ENCODE assay signal across 1 cellular context in the genomic region with DNA sequence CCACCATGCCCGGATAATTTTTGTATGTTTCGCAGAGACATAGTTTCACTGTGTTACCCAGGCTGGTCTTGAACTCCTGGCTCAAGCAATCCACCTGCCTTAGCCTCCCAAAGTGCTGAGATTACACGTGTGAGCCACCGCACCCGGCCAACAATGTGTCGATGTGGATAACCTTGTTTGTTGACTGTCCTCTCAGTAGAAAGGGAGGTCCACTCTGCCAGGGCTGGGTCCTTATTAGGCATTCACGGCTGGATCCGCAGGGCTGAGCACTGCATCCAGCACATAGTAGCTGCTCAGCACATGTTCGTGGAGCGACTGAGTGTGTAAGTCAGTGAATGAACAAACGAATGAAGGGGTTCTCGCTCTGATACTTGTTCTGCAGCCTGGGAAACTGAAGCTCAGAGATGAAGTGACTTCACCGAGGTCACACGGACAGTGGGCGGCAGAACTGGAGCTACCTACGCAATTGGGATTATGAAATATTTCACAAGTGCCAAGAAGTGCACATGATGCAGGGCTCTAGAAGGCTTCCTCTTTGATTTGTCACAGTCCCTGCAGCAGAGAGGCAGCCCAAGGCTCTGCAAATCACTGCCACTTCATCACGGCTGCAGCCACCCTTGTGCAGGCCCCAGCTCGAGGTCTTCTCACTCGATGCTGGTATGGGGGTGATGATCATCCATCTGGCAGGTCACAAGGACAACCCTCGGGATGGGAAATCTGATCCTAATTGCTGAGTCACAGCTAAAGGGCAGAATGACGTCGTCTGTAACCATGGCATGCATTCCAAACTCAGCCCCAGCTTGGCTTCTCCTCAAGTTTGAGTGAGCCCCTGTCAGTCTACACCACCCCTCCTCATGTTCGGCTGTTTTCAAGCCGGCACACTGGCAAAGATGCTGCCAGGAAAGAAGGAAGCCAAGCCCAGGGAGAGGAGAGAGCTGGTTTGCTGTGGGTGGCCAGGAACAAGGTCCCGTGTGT.
TF ChIP-seq lines count a peak whose summit lies in the region.

No MANE protein-coding gene starts in this region.

TF ChIP-seq in HepG2, 621 proteins besides CTCF, POLR2A, EP300 and RAD21 (continued from another document and continues in another):
- TF ChIP-seq, protein P1, sequence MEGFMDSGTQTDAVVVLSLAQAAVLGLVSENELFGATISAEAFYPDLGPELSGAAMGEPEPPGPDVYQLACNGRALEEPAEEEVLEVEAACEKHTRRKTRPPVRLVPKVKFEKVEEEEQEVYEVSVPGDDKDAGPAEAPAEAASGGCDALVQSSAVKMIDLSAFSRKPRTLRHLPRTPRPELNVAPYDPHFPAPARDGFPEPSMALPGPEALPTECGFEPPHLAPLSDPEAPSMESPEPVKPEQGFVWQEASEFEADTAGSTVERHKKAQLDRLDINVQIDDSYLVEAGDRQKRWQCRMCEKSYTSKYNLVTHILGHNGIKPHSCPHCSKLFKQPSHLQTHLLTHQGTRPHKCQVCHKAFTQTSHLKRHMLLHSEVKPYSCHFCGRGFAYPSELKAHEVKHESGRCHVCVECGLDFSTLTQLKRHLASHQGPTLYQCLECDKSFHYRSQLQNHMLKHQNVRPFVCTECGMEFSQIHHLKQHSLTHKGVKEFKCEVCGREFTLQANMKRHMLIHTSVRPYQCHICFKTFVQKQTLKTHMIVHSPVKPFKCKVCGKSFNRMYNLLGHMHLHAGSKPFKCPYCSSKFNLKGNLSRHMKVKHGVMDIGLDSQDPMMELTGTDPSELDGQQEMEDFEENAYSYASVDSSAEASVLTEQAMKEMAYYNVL (CRISPR knock-in tag; IDR thresholded peaks at IDR 0.05; ENCODE audit: borderline replicate concordance) = peak; percentile 57; the same call in 1 of the 2 replicates
- peak; percentile 99 for TF ChIP-seq CEBPB (IDR thresholded peaks at IDR 0.05; ENCODE audit: borderline replicate concordance, low read depth, low read length)
- TF ChIP-seq, protein P2, sequence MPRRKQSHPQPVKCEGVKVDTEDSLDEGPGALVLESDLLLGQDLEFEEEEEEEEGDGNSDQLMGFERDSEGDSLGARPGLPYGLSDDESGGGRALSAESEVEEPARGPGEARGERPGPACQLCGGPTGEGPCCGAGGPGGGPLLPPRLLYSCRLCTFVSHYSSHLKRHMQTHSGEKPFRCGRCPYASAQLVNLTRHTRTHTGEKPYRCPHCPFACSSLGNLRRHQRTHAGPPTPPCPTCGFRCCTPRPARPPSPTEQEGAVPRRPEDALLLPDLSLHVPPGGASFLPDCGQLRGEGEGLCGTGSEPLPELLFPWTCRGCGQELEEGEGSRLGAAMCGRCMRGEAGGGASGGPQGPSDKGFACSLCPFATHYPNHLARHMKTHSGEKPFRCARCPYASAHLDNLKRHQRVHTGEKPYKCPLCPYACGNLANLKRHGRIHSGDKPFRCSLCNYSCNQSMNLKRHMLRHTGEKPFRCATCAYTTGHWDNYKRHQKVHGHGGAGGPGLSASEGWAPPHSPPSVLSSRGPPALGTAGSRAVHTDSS (CRISPR knock-in tag; conservative IDR thresholded peaks at IDR 0.05) = no peak
- TF ChIP-seq, protein P3, sequence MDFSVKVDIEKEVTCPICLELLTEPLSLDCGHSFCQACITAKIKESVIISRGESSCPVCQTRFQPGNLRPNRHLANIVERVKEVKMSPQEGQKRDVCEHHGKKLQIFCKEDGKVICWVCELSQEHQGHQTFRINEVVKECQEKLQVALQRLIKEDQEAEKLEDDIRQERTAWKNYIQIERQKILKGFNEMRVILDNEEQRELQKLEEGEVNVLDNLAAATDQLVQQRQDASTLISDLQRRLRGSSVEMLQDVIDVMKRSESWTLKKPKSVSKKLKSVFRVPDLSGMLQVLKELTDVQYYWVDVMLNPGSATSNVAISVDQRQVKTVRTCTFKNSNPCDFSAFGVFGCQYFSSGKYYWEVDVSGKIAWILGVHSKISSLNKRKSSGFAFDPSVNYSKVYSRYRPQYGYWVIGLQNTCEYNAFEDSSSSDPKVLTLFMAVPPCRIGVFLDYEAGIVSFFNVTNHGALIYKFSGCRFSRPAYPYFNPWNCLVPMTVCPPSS (IDR thresholded peaks at IDR 0.05) = no peak
- TF ChIP-seq YEATS2 (CRISPR knock-in tag; IDR thresholded peaks at IDR 0.05; ENCODE audit: borderline replicate concordance) = peak; percentile 62; the same call in 1 of the 2 replicates
- TF ChIP-seq ZIK1 (CRISPR knock-in tag; IDR thresholded peaks at IDR 0.05; ENCODE audit: borderline replicate concordance, low read depth) = peak; percentile 54; the same call in 1 of the 2 replicates
- peak; percentile 65; the same call in 1 of the 2 replicates for TF ChIP-seq ZNF225 (CRISPR knock-in tag; IDR thresholded peaks at IDR 0.05)
- TF ChIP-seq ARNTL (CRISPR knock-in tag; IDR thresholded peaks at IDR 0.05) = no peak
- TF ChIP-seq MAF1 (CRISPR knock-in tag; IDR thresholded peaks at IDR 0.05; ENCODE audit: borderline replicate concordance) = no peak
- peak; percentile 43; the same call in 1 of the 2 replicates for TF ChIP-seq KMT2B (CRISPR knock-in tag; IDR thresholded peaks at IDR 0.05)
- TF ChIP-seq, protein P4, sequence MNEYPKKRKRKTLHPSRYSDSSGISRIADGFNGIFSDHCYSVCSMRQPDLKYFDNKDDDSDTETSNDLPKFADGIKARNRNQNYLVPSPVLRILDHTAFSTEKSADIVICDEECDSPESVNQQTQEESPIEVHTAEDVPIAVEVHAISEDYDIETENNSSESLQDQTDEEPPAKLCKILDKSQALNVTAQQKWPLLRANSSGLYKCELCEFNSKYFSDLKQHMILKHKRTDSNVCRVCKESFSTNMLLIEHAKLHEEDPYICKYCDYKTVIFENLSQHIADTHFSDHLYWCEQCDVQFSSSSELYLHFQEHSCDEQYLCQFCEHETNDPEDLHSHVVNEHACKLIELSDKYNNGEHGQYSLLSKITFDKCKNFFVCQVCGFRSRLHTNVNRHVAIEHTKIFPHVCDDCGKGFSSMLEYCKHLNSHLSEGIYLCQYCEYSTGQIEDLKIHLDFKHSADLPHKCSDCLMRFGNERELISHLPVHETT (CRISPR knock-in tag; conservative IDR thresholded peaks at IDR 0.05) = no peak
- no peak for TF ChIP-seq ZNF75D (CRISPR knock-in tag; IDR thresholded peaks at IDR 0.05; ENCODE audit: borderline replicate concordance)
- TF ChIP-seq, protein P5, sequence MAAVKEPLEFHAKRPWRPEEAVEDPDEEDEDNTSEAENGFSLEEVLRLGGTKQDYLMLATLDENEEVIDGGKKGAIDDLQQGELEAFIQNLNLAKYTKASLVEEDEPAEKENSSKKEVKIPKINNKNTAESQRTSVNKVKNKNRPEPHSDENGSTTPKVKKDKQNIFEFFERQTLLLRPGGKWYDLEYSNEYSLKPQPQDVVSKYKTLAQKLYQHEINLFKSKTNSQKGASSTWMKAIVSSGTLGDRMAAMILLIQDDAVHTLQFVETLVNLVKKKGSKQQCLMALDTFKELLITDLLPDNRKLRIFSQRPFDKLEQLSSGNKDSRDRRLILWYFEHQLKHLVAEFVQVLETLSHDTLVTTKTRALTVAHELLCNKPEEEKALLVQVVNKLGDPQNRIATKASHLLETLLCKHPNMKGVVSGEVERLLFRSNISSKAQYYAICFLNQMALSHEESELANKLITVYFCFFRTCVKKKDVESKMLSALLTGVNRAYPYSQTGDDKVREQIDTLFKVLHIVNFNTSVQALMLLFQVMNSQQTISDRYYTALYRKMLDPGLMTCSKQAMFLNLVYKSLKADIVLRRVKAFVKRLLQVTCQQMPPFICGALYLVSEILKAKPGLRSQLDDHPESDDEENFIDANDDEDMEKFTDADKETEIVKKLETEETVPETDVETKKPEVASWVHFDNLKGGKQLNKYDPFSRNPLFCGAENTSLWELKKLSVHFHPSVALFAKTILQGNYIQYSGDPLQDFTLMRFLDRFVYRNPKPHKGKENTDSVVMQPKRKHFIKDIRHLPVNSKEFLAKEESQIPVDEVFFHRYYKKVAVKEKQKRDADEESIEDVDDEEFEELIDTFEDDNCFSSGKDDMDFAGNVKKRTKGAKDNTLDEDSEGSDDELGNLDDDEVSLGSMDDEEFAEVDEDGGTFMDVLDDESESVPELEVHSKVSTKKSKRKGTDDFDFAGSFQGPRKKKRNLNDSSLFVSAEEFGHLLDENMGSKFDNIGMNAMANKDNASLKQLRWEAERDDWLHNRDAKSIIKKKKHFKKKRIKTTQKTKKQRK (IDR thresholded peaks at IDR 0.05; ENCODE audit: low read length) = no peak
- no peak for TF ChIP-seq NCOA5 (CRISPR knock-in tag; IDR thresholded peaks at IDR 0.05)
- TF ChIP-seq, protein P6, sequence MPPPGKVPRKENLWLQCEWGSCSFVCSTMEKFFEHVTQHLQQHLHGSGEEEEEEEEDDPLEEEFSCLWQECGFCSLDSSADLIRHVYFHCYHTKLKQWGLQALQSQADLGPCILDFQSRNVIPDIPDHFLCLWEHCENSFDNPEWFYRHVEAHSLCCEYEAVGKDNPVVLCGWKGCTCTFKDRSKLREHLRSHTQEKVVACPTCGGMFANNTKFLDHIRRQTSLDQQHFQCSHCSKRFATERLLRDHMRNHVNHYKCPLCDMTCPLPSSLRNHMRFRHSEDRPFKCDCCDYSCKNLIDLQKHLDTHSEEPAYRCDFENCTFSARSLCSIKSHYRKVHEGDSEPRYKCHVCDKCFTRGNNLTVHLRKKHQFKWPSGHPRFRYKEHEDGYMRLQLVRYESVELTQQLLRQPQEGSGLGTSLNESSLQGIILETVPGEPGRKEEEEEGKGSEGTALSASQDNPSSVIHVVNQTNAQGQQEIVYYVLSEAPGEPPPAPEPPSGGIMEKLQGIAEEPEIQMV (CRISPR knock-in tag; IDR thresholded peaks at IDR 0.05; ENCODE audit: low read depth) = no peak; the same call in 1 of the 2 replicates
- no peak for TF ChIP-seq ZNF563 (CRISPR knock-in tag; IDR thresholded peaks at IDR 0.05)
- peak; percentile 96 for TF ChIP-seq ZMYM3 (CRISPR knock-in tag; IDR thresholded peaks at IDR 0.05)
- TF ChIP-seq U2AF1 (optimal IDR thresholded peaks at IDR 0.05; ENCODE audit: low read depth, low read length) = no peak
- TF ChIP-seq SOX6 (IDR thresholded peaks at IDR 0.05) = no peak
- TF ChIP-seq SOX6 (CRISPR knock-in tag; IDR thresholded peaks at IDR 0.05) = peak; percentile 75
- TF ChIP-seq ATF1 (CRISPR knock-in tag; IDR thresholded peaks at IDR 0.05) = no peak
- TF ChIP-seq ZNF772 (CRISPR knock-in tag; IDR thresholded peaks at IDR 0.05) = 0 out of 2 replicates have a peak, but pooled peaks have one; percentile 33
- TF ChIP-seq, protein P7, sequence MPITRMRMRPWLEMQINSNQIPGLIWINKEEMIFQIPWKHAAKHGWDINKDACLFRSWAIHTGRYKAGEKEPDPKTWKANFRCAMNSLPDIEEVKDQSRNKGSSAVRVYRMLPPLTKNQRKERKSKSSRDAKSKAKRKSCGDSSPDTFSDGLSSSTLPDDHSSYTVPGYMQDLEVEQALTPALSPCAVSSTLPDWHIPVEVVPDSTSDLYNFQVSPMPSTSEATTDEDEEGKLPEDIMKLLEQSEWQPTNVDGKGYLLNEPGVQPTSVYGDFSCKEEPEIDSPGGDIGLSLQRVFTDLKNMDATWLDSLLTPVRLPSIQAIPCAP (CRISPR knock-in tag; IDR thresholded peaks at IDR 0.05; ENCODE audit: low read depth) = 0 out of 2 replicates have a peak, but pooled peaks have one; percentile 20
- TF ChIP-seq TEAD3 (CRISPR knock-in tag; optimal IDR thresholded peaks at IDR 0.05; ENCODE audit: borderline replicate concordance) = peak; percentile 65
- no peak for TF ChIP-seq ZNF7 (CRISPR knock-in tag; IDR thresholded peaks at IDR 0.05)
- no peak for TF ChIP-seq REL (CRISPR knock-in tag; conservative IDR thresholded peaks at IDR 0.05)
- TF ChIP-seq ATRX (CRISPR knock-in tag; IDR thresholded peaks at IDR 0.05; ENCODE audit: borderline replicate concordance) = no peak
- TF ChIP-seq, protein P8, sequence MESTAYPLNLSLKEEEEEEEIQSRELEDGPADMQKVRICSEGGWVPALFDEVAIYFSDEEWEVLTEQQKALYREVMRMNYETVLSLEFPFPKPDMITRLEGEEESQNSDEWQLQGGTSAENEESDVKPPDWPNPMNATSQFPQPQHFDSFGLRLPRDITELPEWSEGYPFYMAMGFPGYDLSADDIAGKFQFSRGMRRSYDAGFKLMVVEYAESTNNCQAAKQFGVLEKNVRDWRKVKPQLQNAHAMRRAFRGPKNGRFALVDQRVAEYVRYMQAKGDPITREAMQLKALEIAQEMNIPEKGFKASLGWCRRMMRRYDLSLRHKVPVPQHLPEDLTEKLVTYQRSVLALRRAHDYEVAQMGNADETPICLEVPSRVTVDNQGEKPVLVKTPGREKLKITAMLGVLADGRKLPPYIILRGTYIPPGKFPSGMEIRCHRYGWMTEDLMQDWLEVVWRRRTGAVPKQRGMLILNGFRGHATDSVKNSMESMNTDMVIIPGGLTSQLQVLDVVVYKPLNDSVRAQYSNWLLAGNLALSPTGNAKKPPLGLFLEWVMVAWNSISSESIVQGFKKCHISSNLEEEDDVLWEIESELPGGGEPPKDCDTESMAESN (CRISPR knock-in tag; conservative IDR thresholded peaks at IDR 0.05) = no peak
- TF ChIP-seq ZNF496 (CRISPR knock-in tag; IDR thresholded peaks at IDR 0.05; ENCODE audit: insufficient replicate concordance) = no peak
- TF ChIP-seq ZNF543 (CRISPR knock-in tag; IDR thresholded peaks at IDR 0.05) = 0 out of 2 replicates have a peak, but pooled peaks have one; percentile 85
- TF ChIP-seq TARDBP (CRISPR knock-in tag; IDR thresholded peaks at IDR 0.05) = peak; percentile 83; the same call in 1 of the 2 replicates
- no peak for TF ChIP-seq ZNF556 (CRISPR knock-in tag; IDR thresholded peaks at IDR 0.05; ENCODE audit: borderline replicate concordance)
- TF ChIP-seq GATAD2A (CRISPR knock-in tag; IDR thresholded peaks at IDR 0.05) = peak; percentile 87
- TF ChIP-seq RFXANK (CRISPR knock-in tag; IDR thresholded peaks at IDR 0.05) = peak; percentile 98
- no peak for TF ChIP-seq NR3C1 (CRISPR knock-in tag; IDR thresholded peaks at IDR 0.05)
- peak; percentile 81 for TF ChIP-seq ZMYM2 (CRISPR knock-in tag; IDR thresholded peaks at IDR 0.05)
- TF ChIP-seq, protein P9, sequence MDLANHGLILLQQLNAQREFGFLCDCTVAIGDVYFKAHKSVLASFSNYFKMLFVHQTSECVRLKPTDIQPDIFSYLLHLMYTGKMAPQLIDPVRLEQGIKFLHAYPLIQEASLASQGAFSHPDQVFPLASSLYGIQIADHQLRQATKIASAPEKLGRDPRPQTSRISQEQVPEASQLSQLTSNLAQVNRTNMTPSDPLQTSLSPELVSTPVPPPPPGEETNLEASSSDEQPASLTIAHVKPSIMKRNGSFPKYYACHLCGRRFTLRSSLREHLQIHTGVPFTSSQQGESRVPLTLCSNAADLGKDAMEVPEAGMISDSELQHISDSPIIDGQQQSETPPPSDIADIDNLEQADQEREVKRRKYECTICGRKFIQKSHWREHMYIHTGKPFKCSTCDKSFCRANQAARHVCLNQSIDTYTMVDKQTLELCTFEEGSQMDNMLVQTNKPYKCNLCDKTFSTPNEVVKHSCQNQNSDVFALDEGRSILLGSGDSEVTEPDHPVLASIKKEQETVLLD (CRISPR knock-in tag; IDR thresholded peaks at IDR 0.05; ENCODE audit: low read depth) = peak; percentile 66; the same call in 1 of the 2 replicates
- TF ChIP-seq ZNF572 (CRISPR knock-in tag; IDR thresholded peaks at IDR 0.05) = no peak
- TF ChIP-seq CREM (IDR thresholded peaks at IDR 0.05) = peak; percentile 77
- no peak for TF ChIP-seq CREM (CRISPR knock-in tag; IDR thresholded peaks at IDR 0.05)
- TF ChIP-seq, protein P10, sequence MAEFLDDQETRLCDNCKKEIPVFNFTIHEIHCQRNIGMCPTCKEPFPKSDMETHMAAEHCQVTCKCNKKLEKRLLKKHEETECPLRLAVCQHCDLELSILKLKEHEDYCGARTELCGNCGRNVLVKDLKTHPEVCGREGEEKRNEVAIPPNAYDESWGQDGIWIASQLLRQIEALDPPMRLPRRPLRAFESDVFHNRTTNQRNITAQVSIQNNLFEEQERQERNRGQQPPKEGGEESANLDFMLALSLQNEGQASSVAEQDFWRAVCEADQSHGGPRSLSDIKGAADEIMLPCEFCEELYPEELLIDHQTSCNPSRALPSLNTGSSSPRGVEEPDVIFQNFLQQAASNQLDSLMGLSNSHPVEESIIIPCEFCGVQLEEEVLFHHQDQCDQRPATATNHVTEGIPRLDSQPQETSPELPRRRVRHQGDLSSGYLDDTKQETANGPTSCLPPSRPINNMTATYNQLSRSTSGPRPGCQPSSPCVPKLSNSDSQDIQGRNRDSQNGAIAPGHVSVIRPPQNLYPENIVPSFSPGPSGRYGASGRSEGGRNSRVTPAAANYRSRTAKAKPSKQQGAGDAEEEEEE (CRISPR knock-in tag; IDR thresholded peaks at IDR 0.05; ENCODE audit: borderline replicate concordance) = no peak
